In genomic region chr2:40310303-40310702, GRCh38 we compare ENCODE assay signal across 26 cellular contexts.
"Had no signal": no experiment of that assay in that cellular context is flagged by ENCODE, and none has a peak within 500 bp of the region (broad histone marks: within the 10 kb centered on the region; RNA-seq: fewer than 3 reads in every experiment).

No MANE protein-coding gene starts in this region.

- H3K4me1 ChIP-seq: neural progenitor cell, parathyroid adenoma, psoas muscle, right lobe of liver, suprapubic skin, testis, transverse colon, upper lobe of right lung, uterus had no signal

- H3K36me3 ChIP-seq: ovary, right lobe of liver, sigmoid colon, suprapubic skin, tibial artery, transverse colon, upper lobe of right lung, uterus had no signal

- H3K4me3 ChIP-seq: neural progenitor cell, ovary, psoas muscle, right lobe of liver, sigmoid colon, suprapubic skin, testis, tibial artery, transverse colon, upper lobe of right lung, uterus had no signal

- ATAC-seq: naive thymus-derived CD4-positive, alpha-beta T cell; natural killer cell; psoas muscle; right lobe of liver; stimulated activated effector memory CD8-positive, alpha-beta T cell treated with anti-CD3 and anti-CD28 coated beads, Interleukin-12 subunit alpha, Interleukin-12 subunit beta, amount 100 ng/mL, for 72 hours; stimulated activated naive CD8-positive, alpha-beta T cell treated with anti-CD3 and anti-CD28 coated beads, Interleukin-15, amount 100 ng/mL, for 72 hours; stimulated activated naive CD8-positive, alpha-beta T cell treated with anti-CD3 and anti-CD28 coated beads, Interleukin-15, Interleukin-2, amounts not matched to agents 100 U/mL and 50 U/mL, for 24 hours; upper lobe of right lung had no signal

- H3K9me3 ChIP-seq: ovary, psoas muscle, right lobe of liver, suprapubic skin, testis, tibial artery, upper lobe of right lung had no signal

- H3K27me3 ChIP-seq: neural progenitor cell, ovary, right lobe of liver, sigmoid colon, suprapubic skin, testis, tibial artery, transverse colon, upper lobe of right lung, uterus had no signal

- DNase-seq: naive thymus-derived CD4-positive, alpha-beta T cell; natural killer cell; occipital lobe; ovary; posterior cingulate gyrus; psoas muscle; right lobe of liver; sigmoid colon; small intestine; stimulated activated CD4-positive, alpha-beta T cell treated with anti-CD3 and anti-CD28 coated beads, Interleukin-15, amount 100 ng/mL, for 24 hours; stimulated activated CD4-positive, alpha-beta T cell treated with anti-CD3 and anti-CD28 coated beads, Interleukin-2, amount 100 ng/mL, for 24 hours; stimulated activated CD4-positive, alpha-beta T cell treated with anti-CD3 and anti-CD28 coated beads, Interleukin-2, amount 100 ng/mL, for 48 hours; stimulated activated CD4-positive, alpha-beta T cell treated with anti-CD3 and anti-CD28 coated beads, Interleukin-4, amount 100 ng/mL, for 24 hours; stimulated activated naive CD4-positive, alpha-beta T cell; stimulated activated naive CD8-positive, alpha-beta T cell treated with anti-CD3 and anti-CD28 coated beads, Interleukin-15, amount 100 ng/mL, for 72 hours; stimulated activated naive CD8-positive, alpha-beta T cell treated with anti-CD3 and anti-CD28 coated beads, Interleukin-15, Interleukin-2, amounts not matched to agents 100 U/mL and 50 U/mL, for 24 hours; substantia nigra; testis; tibial artery; transverse colon; upper lobe of right lung; uterus had no signal

- H3K27ac ChIP-seq: neural progenitor cell, ovary, parathyroid adenoma, psoas muscle, right lobe of liver, sigmoid colon, suprapubic skin, testis, tibial artery, transverse colon, upper lobe of right lung, uterus had no signal
